Comparison of ENCODE assay signal across 1 cellular context in the genomic region with DNA sequence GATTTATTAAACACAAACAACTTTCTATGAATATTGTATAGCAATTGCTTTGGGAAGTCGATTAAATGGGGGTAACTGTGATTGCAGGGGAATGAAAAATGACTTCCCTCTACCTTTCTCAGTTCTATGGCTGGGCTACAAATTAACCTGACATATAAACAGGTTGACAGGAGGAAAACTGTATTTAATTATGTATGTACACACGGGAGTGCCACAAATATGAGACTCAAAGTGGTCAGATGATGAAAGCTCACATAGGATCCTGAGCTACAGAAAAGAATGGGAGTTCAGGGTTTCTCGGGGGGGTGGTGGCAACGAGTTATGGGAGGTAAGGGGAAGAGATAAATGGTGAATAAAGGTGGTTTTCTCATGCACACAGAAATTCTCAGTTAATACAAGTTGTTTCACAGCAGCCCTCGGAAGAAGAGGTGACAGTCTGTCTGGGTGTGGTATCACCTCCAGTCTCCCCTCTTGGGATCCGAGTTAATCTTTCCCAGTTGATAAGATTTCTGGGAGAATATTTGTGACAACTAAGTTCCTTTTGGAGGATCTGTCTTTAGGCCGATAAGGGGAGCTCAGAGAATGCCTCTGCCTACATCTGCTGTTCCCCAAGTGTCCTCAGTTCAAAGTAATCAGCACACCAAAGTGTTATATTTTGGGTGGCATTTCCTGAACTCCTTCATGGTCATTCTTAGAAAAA.
TF ChIP-seq lines count a peak whose summit lies in the region.

No MANE protein-coding gene starts in this region.

TF ChIP-seq in SK-N-SH treated with all-trans-retinoic acid at 6 μM for 48 hours, 23 proteins besides CTCF, POLR2A, EP300 and RAD21 (continued from another document):
- TF ChIP-seq POU6F1 (CRISPR knock-in tag; IDR thresholded peaks at IDR 0.05; ENCODE audit: borderline replicate concordance, low read depth), result no peak
- TF ChIP-seq BACH2 (CRISPR knock-in tag; IDR thresholded peaks at IDR 0.05; ENCODE audit: borderline replicate concordance), result no peak
- TF ChIP-seq GLIS3 (CRISPR knock-in tag; IDR thresholded peaks at IDR 0.05), result no peak
- no peak for TF ChIP-seq CSDC2 (CRISPR knock-in tag; IDR thresholded peaks at IDR 0.05)
- no peak for TF ChIP-seq ISL1 (CRISPR knock-in tag; IDR thresholded peaks at IDR 0.05)
- TF ChIP-seq, protein P1, sequence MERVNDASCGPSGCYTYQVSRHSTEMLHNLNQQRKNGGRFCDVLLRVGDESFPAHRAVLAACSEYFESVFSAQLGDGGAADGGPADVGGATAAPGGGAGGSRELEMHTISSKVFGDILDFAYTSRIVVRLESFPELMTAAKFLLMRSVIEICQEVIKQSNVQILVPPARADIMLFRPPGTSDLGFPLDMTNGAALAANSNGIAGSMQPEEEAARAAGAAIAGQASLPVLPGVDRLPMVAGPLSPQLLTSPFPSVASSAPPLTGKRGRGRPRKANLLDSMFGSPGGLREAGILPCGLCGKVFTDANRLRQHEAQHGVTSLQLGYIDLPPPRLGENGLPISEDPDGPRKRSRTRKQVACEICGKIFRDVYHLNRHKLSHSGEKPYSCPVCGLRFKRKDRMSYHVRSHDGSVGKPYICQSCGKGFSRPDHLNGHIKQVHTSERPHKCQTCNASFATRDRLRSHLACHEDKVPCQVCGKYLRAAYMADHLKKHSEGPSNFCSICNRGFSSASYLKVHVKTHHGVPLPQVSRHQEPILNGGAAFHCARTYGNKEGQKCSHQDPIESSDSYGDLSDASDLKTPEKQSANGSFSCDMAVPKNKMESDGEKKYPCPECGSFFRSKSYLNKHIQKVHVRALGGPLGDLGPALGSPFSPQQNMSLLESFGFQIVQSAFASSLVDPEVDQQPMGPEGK (CRISPR knock-in tag; IDR thresholded peaks at IDR 0.05; ENCODE audit: borderline replicate concordance), result no peak
- no peak for TF ChIP-seq PPARA (CRISPR knock-in tag; IDR thresholded peaks at IDR 0.05; ENCODE audit: borderline replicate concordance)
- no peak for TF ChIP-seq ZFP3 (CRISPR knock-in tag; IDR thresholded peaks at IDR 0.05)
